Comparison of ENCODE assay signal across 27 cellular contexts in genomic region chr22:19434829-19435580, GRCh38. TPM values are rescaled to one million over a fixed set of nuclear protein-coding genes. Genes with fewer than 3 reads are reported as not detected.
DNase-seq lines count a peak whose midpoint lies in the region; ATAC-seq and TF ChIP-seq lines count a peak whose summit lies in the region.
"Had no signal": no experiment of that assay in that cellular context is flagged by ENCODE, and none has a peak within 500 bp of the region (broad histone marks: within the 10 kb centered on the region; RNA-seq: fewer than 3 reads in every experiment).

No MANE protein-coding gene starts in this region.

- POLR2A ChIA-PET in PC-9 (lab: Charles Lee; ENCODE audit: unreplicated experiment) = no interaction called here

- no peak for ATAC-seq in gastrocnemius medialis
- no peak for ATAC-seq in sciatic nerve
- ATAC-seq: CD8-positive, alpha-beta T cell had no signal

- DNase-seq in T-helper 2 cell treated with Interferon-gamma antibody and Interleukin-4, amounts not matched to agents 5 μg/mL and 100 μg/mL, for 36 hours (ENCODE audit: low spot score) = no peak
- DNase-seq in T-helper 2 cell (no peak), Karpas-422 (peak; percentile 63), gastrocnemius medialis (no peak), sciatic nerve (ENCODE audit: low spot score) (no peak), PC-9 (no peak), substantia nigra (lab: John Stamatoyannopoulos, UW) (no peak)
- DNase-seq: activated CD4-positive, alpha-beta memory T cell treated with anti-CD3 and anti-CD28 coated beads for 36 hours; activated CD4-positive, CD25-positive, alpha-beta regulatory T cell treated with anti-CD3 and anti-CD28 coated beads, Interleukin-2, amount 50 U/mL, for 72 hours; amygdala; CD8-positive, alpha-beta T cell; effector CD4-positive, alpha-beta T cell; left ventricle myocardium inferior; NCI-H1105; NCI-H2029 treated with DMSO at 0.1 percent for 48 hours; NCI-H2227 treated with DMSO at 0.1 percent for 48 hours; NCI-H69; retina; SJCRH30; stimulated activated CD4-positive, alpha-beta T cell treated with anti-CD3 and anti-CD28 coated beads, Interleukin-1b, Interleukin-23, amount 100 ng/mL, for 48 hours; testis had no signal

- no peak overlapping the region for H3K4me3 Mint-ChIP-seq in T-helper 2 cell treated with Interferon-gamma antibody and Interleukin-4, amounts not matched to agents 5 μg/mL and 100 μg/mL, for 36 hours
- no peak overlapping the region for H3K4me3 Mint-ChIP-seq in dendritic cell treated with granulocyte-macrophage colony-stimulating factor and Interleukin-4, amounts not matched to agents 40 ng/mL and 50 ng/mL, for 4 days
- H3K4me3 Mint-ChIP-seq: activated CD4-positive, alpha-beta memory T cell treated with anti-CD3 and anti-CD28 coated beads for 36 hours; CD8-positive, alpha-beta T cell had no signal

- peaks cover 8% of the 10 kb centered on the region for H3K36me3 Mint-ChIP-seq in T-helper 2 cell treated with Interferon-gamma antibody and Interleukin-4, amounts not matched to agents 5 μg/mL and 100 μg/mL, for 36 hours (ENCODE audit: low read depth)
- H3K36me3 Mint-ChIP-seq in dendritic cell treated with granulocyte-macrophage colony-stimulating factor and Interleukin-4, amounts not matched to agents 40 ng/mL and 50 ng/mL, for 4 days (ENCODE audit: low read depth) = peaks cover 64% of the 10 kb centered on the region

- H3K9me3 Mint-ChIP-seq in T-helper 2 cell treated with Interferon-gamma antibody and Interleukin-4, amounts not matched to agents 5 μg/mL and 100 μg/mL, for 36 hours = no peaks in the 10 kb centered on the region
- no peaks in the 10 kb centered on the region for H3K9me3 Mint-ChIP-seq in dendritic cell treated with granulocyte-macrophage colony-stimulating factor and Interleukin-4, amounts not matched to agents 40 ng/mL and 50 ng/mL, for 4 days
- H3K9me3 Mint-ChIP-seq: activated CD4-positive, alpha-beta memory T cell treated with anti-CD3 and anti-CD28 coated beads for 36 hours; CD8-positive, alpha-beta T cell had no signal

- H3K36me3 ChIP-seq in Karpas-422 (ENCODE audit: insufficient read depth, low read length) (peaks cover 7% of the 10 kb centered on the region; the same call in 1 of the 2 replicates), gastrocnemius medialis (peaks cover 0 to 26% of the 10 kb centered on the region in 2 donors), PC-9 (ENCODE audit: low read depth) (no peaks in the 10 kb centered on the region)
- H3K36me3 ChIP-seq: breast epithelium had no signal

- no peak for TF ChIP-seq POLR2A in gastrocnemius medialis (IDR thresholded peaks at IDR 0.05)

- no peaks in the 10 kb centered on the region for H3K27me3 Mint-ChIP-seq in T-helper 2 cell treated with Interferon-gamma antibody and Interleukin-4, amounts not matched to agents 5 μg/mL and 100 μg/mL, for 36 hours (ENCODE audit: low read depth)
- H3K27me3 Mint-ChIP-seq in dendritic cell treated with granulocyte-macrophage colony-stimulating factor and Interleukin-4, amounts not matched to agents 40 ng/mL and 50 ng/mL, for 4 days = no peaks in the 10 kb centered on the region
- H3K27me3 Mint-ChIP-seq: activated CD4-positive, alpha-beta memory T cell treated with anti-CD3 and anti-CD28 coated beads for 36 hours had no signal

- H4K20me1 ChIP-seq in Karpas-422 (ENCODE audit: insufficient read depth, low read depth, low read length) (peaks cover 15% of the 10 kb centered on the region; the same call in 1 of the 2 replicates), PC-9 (ENCODE audit: insufficient read depth) (peaks cover 6% of the 10 kb centered on the region; the same call in 1 of the 2 replicates)

- peak overlapping the region; percentile 1; the same call in 1 of the 2 replicates for H3K9ac ChIP-seq in Karpas-422 (ENCODE audit: low read length)

- no peak for TF ChIP-seq CTCF in gastrocnemius medialis (IDR thresholded peaks at IDR 0.05 in 4 of 5, conservative IDR thresholded peaks at IDR 0.05 in 1 of 5)
- no peak for TF ChIP-seq CTCF in PC-9 (conservative IDR thresholded peaks at IDR 0.05)

- H3K4me1 Mint-ChIP-seq in T-helper 2 cell treated with Interferon-gamma antibody and Interleukin-4, amounts not matched to agents 5 μg/mL and 100 μg/mL, for 36 hours (ENCODE audit: low read depth) = peaks cover 14% of the 10 kb centered on the region
- peaks cover 48% of the 10 kb centered on the region for H3K4me1 Mint-ChIP-seq in dendritic cell treated with granulocyte-macrophage colony-stimulating factor and Interleukin-4, amounts not matched to agents 40 ng/mL and 50 ng/mL, for 4 days (ENCODE audit: low read depth)

- H3K27ac Mint-ChIP-seq in T-helper 2 cell treated with Interferon-gamma antibody and Interleukin-4, amounts not matched to agents 5 μg/mL and 100 μg/mL, for 36 hours = peak overlapping the region; percentile 31
- peak overlapping the region; percentile 65 for H3K27ac Mint-ChIP-seq in dendritic cell treated with granulocyte-macrophage colony-stimulating factor and Interleukin-4, amounts not matched to agents 40 ng/mL and 50 ng/mL, for 4 days
- H3K27ac Mint-ChIP-seq: CD8-positive, alpha-beta T cell had no signal

- H3K4me1 ChIP-seq in Karpas-422 (ENCODE audit: low read length) (peaks cover 39% of the 10 kb centered on the region), gastrocnemius medialis (peaks cover 37% of the 10 kb centered on the region in 2 donors), PC-9 (replicated peaks; ENCODE audit: insufficient read depth) (peaks cover 4% of the 10 kb centered on the region)

- no peaks in the 10 kb centered on the region for H3K9me2 ChIP-seq in Karpas-422 (replicated peaks; ENCODE audit: insufficient read depth, low read length)
- no peaks in the 10 kb centered on the region for H3K9me2 ChIP-seq in PC-9 (ENCODE audit: insufficient read depth)

- no peak overlapping the region for H2AFZ ChIP-seq in Karpas-422 (ENCODE audit: low read length)
- H2AFZ ChIP-seq in PC-9 = no peak overlapping the region

- H3K4me2 ChIP-seq in Karpas-422 (ENCODE audit: low read depth, low read length, poor library complexity, severe bottlenecking) (peak overlapping the region; percentile 48), PC-9 (no peak overlapping the region)
- H3K4me2 ChIP-seq: smooth muscle cell had no signal

- CTCF ChIA-PET in PC-9 (lab: Charles Lee) = interaction anchor here (0.6 kb wide), 1 partner anchor 16 kb away, joined by 3 read pairs; no protein-coding TSS in a partner anchor

- intact Hi-C loops in dendritic cell treated with granulocyte-macrophage colony-stimulating factor and Interleukin-4, amounts not matched to agents 40 ng/mL and 50 ng/mL, for 4 days (cut with micrococcal nuclease) = loop anchor here (10.0 kb wide), 1 partner anchor 140 kb away; the partner anchor contains the start of gene CLTCL1
- intact Hi-C loops in gastrocnemius medialis (cut with DNase I; ENCODE audit: low total_unique reads) (loop anchor here (5.0 kb wide), 2 partner anchors 258 to 313 kb away; partner anchors contain the start of genes DGCR2 and SLC25A1), sciatic nerve (cut with DNase I) (no loop called here), PC-9 (cut with micrococcal nuclease; ENCODE audit: unreplicated experiment) (no loop called here)

- H3K27ac ChIP-seq in Karpas-422 (ENCODE audit: low read length) = peak overlapping the region; percentile 66
- H3K27ac ChIP-seq in gastrocnemius medialis = peak overlapping the region; percentile 91 to 100 (median 100)
- H3K27ac ChIP-seq in PC-9 = no peak overlapping the region
- no peak overlapping the region for H3K27ac ChIP-seq in substantia nigra (ENCODE audit: low read depth, low read length, poor library complexity, severe bottlenecking)
- H3K27ac ChIP-seq: 22Rv1, breast epithelium, left ventricle myocardium inferior, SJCRH30, testis, vagina had no signal

- H3K9me3 ChIP-seq in Karpas-422 (ENCODE audit: low read length) = no peaks in the 10 kb centered on the region
- no peaks in the 10 kb centered on the region for H3K9me3 ChIP-seq in gastrocnemius medialis
- H3K9me3 ChIP-seq in PC-9 (ENCODE audit: insufficient read depth, low read depth) = no peaks in the 10 kb centered on the region
- H3K9me3 ChIP-seq: breast epithelium, left ventricle myocardium inferior, SJCRH30, testis, vagina had no signal

- in situ Hi-C loops in gastrocnemius medialis (cut with MboI; ENCODE audit: low sequenced_read_pairs in 4 of 4) = no loop called here

- no peaks in the 10 kb centered on the region for H3F3A ChIP-seq in PC-9 (ENCODE audit: insufficient read depth, low read depth)

- no peaks in the 10 kb centered on the region for H3K27me3 ChIP-seq in Karpas-422 (ENCODE audit: low read length)
- H3K27me3 ChIP-seq in gastrocnemius medialis = no peaks in the 10 kb centered on the region
- H3K27me3 ChIP-seq in PC-9 (ENCODE audit: insufficient read depth, low read depth) = no peaks in the 10 kb centered on the region
- H3K27me3 ChIP-seq: breast epithelium, SJCRH30, testis, vagina had no signal

- BruUV-seq in PC-9 (replicated peaks; lab: Mats Ljungman, UMichigan) = no TSS peak

- H3K79me2 ChIP-seq in Karpas-422 (ENCODE audit: low read length) (peaks cover 45% of the 10 kb centered on the region), PC-9 (ENCODE audit: low read depth) (peaks cover 15% of the 10 kb centered on the region)

- H3K4me3 ChIP-seq in Karpas-422 (ENCODE audit: low read length) (peak overlapping the region; percentile 21; the same call in 1 of the 2 replicates), gastrocnemius medialis (no peak overlapping the region), PC-9 (no peak overlapping the region)
- H3K4me3 ChIP-seq: breast epithelium, left ventricle myocardium inferior, SJCRH30, smooth muscle cell, testis, vagina had no signal

RNA-seq across cellular contexts. Expression of gene MRPL40, which starts 2.7 kb away (rescaled TPM):
- 53.8 and 62.5 TPM in 2 replicates for total RNA-seq in Karpas-422 (2014; rRNA removed; shearing (Covaris generic); ENCODE audit: low replicate concordance)
- total RNA-seq in gastrocnemius medialis (10 to 100 TPM; 53.8 to 75.1 (median 61.5) TPM), sciatic nerve (18.7 TPM), PC-9 (2021) (21.1 and 25.1 TPM in 2 replicates)

RNA-seq across cellular contexts. Expression of gene HIRA, which starts 3.5 kb away (rescaled TPM):
- total RNA-seq in Karpas-422 (2014; rRNA removed; shearing (Covaris generic); ENCODE audit: low replicate concordance) = 20.0 and 20.2 TPM in 2 replicates
- 10 to 100 TPM; 14.2 to 46.8 (median 24.6) TPM for total RNA-seq in gastrocnemius medialis
- total RNA-seq in sciatic nerve = 26.2 TPM
- total RNA-seq in PC-9 (2021) = 13.7 and 19.2 TPM in 2 replicates

RNA-seq across cellular contexts. Expression of gene C22orf39, which starts 12.5 kb away (rescaled TPM):
- 39.0 and 59.3 TPM in 2 replicates for total RNA-seq in Karpas-422 (2014; rRNA removed; shearing (Covaris generic); ENCODE audit: low replicate concordance)
- total RNA-seq in gastrocnemius medialis (100 to 1,000 TPM; 157 to 182 (median 178) TPM), sciatic nerve (43.8 TPM), PC-9 (2021) (12.3 and 14.2 TPM in 2 replicates)

RNA-seq across cellular contexts. Expression of gene UFD1, which starts 44.0 kb away (rescaled TPM):
- 91.5 and 94.9 TPM in 2 replicates for total RNA-seq in Karpas-422 (2014; rRNA removed; shearing (Covaris generic); ENCODE audit: low replicate concordance)
- 100 to 1,000 TPM; 106 to 199 (median 165) TPM for total RNA-seq in gastrocnemius medialis
- total RNA-seq in sciatic nerve = 41.5 TPM
- total RNA-seq in PC-9 (2021) = 41.6 and 66.9 TPM in 2 replicates

RNA-seq across cellular contexts. Expression of gene CDC45, which starts 44.7 kb away (rescaled TPM):
- 28.1 and 36.5 TPM in 2 replicates for total RNA-seq in Karpas-422 (2014; rRNA removed; shearing (Covaris generic); ENCODE audit: low replicate concordance)
- total RNA-seq in gastrocnemius medialis (under 1 TPM in 1 of 4 donors, not detected in 3; 0.27 TPM), sciatic nerve (not detected), PC-9 (2021) (27.5 and 29.1 TPM in 2 replicates)
- total RNA-seq: mesenteric fat pad had no signal

Comparison
In these comparisons a context has a peak if more than half of its experiments do, and no peak if none do; other contexts are left out.
1. H3K27ac ChIP-seq: peak in Karpas-422 (single experiment) and gastrocnemius medialis (4 of 4); none in PC-9 (single experiment) and substantia nigra (single experiment).
2. intact Hi-C loops: an anchor here in dendritic cell treated with granulocyte-macrophage colony-stimulating factor and Interleukin-4, amounts not matched to agents 40 ng/mL and 50 ng/mL, for 4 days (10.0 kb wide) and gastrocnemius medialis (5.0 kb wide); none called in sciatic nerve and PC-9.